In the genomic region with DNA sequence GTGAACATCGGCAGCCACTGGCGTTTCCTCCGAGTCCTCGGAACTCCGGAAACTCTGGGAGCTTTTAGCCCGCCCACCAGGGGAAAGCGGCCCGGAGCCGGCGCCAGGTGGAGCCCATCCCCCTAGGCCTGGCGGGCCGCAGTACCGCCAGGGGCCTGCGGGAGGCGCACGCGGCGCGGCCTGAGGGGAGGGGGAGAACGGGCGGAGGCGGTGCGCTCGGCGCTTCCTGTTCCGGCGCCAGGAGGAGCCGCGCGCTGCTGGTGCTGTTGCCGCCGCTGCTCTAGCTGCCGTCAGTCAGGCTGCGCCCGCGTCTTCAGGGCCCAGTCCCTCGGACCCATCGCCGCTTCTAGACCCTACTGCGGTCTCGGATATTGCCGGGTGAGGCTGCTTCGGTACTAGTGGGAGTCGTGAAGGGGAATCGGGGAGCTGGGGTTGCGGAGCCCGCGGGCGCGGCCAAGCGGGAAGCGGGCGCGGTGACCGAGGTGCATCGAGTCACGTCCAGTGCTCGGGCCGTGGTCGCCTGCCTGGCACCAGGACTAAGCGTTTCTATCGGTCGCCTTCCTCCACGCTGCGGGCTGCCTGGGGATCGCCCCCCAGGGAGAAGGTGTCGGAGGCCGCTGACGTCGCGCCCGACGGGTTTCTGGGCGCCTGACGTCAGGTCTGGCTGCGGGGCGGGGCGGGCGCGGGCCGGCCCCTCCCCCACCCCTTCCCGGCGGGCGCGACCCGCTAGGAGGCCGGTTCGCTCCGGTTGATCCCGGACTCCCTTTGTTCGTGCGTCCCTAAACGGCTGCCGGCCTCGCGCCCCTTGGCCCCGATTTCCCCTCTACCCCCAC, we compare ENCODE assay signal across 1 cellular context.
A peak's percentile ranks its signal among the peaks of the same experiment; 100 is the strongest.
TF ChIP-seq lines count a peak whose summit lies in the region.

TSS of gene MAPK1IP1L (plus strand) at position 222 of the 833 bp plus-strand sequence. CDS start 10,037 bp downstream, outside the sequence.

TF ChIP-seq in K562, 482 proteins besides CTCF, POLR2A, EP300 and RAD21 (continued from another document and continues in another):
- TF ChIP-seq ZNF408 (CRISPR knock-in tag; IDR thresholded peaks at IDR 0.05; ENCODE audit: low read depth) (no peak), MITF (IDR thresholded peaks at IDR 0.05) (no peak), HEY1 (CRISPR knock-in tag; IDR thresholded peaks at IDR 0.05; ENCODE audit: borderline replicate concordance) (no peak), FOXJ3 (CRISPR knock-in tag; IDR thresholded peaks at IDR 0.05) (no peak), ZNF655 (CRISPR knock-in tag; IDR thresholded peaks at IDR 0.05) (no peak), ZBTB1 (CRISPR knock-in tag; IDR thresholded peaks at IDR 0.05; ENCODE audit: borderline replicate concordance, low read depth) (no peak), ZNF121 (CRISPR knock-in tag; conservative IDR thresholded peaks at IDR 0.05) (no peak), HMGXB4 (CRISPR knock-in tag; IDR thresholded peaks at IDR 0.05) (peak; percentile 41), PPARD (CRISPR knock-in tag; IDR thresholded peaks at IDR 0.05) (no peak), TAF9B (IDR thresholded peaks at IDR 0.05; ENCODE audit: partially characterized antibody) (peak; percentile 67), ZNF239 (CRISPR knock-in tag; IDR thresholded peaks at IDR 0.05) (no peak), DNMT1 (IDR thresholded peaks at IDR 0.05) (no peak), TSHZ1 (CRISPR knock-in tag; IDR thresholded peaks at IDR 0.05) (no peak), PHF8 (IDR thresholded peaks at IDR 0.05; ENCODE audit: borderline replicate concordance, low read length) (peak; percentile 99), HMG20B (CRISPR knock-in tag; IDR thresholded peaks at IDR 0.05) (no peak), NCOA4 (IDR thresholded peaks at IDR 0.05; ENCODE audit: partially characterized antibody) (no peak), KDM1A (IDR thresholded peaks at IDR 0.05) (no peak), SRF (CRISPR knock-in tag; IDR thresholded peaks at IDR 0.05) (no peak), TAF1 (IDR thresholded peaks at IDR 0.05; ENCODE audit: control insufficient read depth, extremely low read depth, insufficient read depth, low read length, severe bottlenecking) (peak; percentile 72), NFE2 (IDR thresholded peaks at IDR 0.05; ENCODE audit: low read depth) (0 out of 2 replicates have a peak, but pooled peaks have one; percentile 1), RCOR1 (IDR thresholded peaks at IDR 0.05; ENCODE audit: borderline replicate concordance in 1 of 2, low read depth in 2 of 2, low read length in 2 of 2) (0 out of 4 replicates have a peak, but pooled peaks of 1 of the 2 experiments have one; percentile 56), ESRRA (IDR thresholded peaks at IDR 0.05; ENCODE audit: borderline replicate concordance, low read depth) (peak; percentile 39; the same call in 1 of the 2 replicates), TAF15 (IDR thresholded peaks at IDR 0.05; ENCODE audit: low read depth, low read length) (no peak), ZNF217 (CRISPR knock-in tag; IDR thresholded peaks at IDR 0.05) (no peak), GATAD2B (IDR thresholded peaks at IDR 0.05; ENCODE audit: borderline replicate concordance) (peak; percentile 83; the same call in 1 of the 2 replicates), RB1 (IDR thresholded peaks at IDR 0.05; ENCODE audit: low read depth) (peak; percentile 88), FOSL1 (tag; conservative IDR thresholded peaks at IDR 0.05) (no peak), TOE1 (IDR thresholded peaks at IDR 0.05; ENCODE audit: borderline replicate concordance) (0 out of 2 replicates have a peak, but pooled peaks have one; percentile 48), TOE1 (CRISPR knock-in tag; IDR thresholded peaks at IDR 0.05; ENCODE audit: borderline replicate concordance, low read depth) (no peak), CHCHD3 (CRISPR knock-in tag; IDR thresholded peaks at IDR 0.05) (no peak), ZNF12 (CRISPR knock-in tag; IDR thresholded peaks at IDR 0.05) (no peak), STAT5B (CRISPR knock-in tag; IDR thresholded peaks at IDR 0.05) (no peak), MNT (conservative IDR thresholded peaks at IDR 0.05) (peak; percentile 52 to 81; a peak in 3 of 4 replicates), SMC3 (conservative IDR thresholded peaks at IDR 0.05; ENCODE audit: insufficient read depth, low read depth, low read length) (no peak; the same call in 1 of the 2 replicates), IRF9 (tag; IDR thresholded peaks at IDR 0.05) (no peak), TCFL5 (CRISPR knock-in tag; conservative IDR thresholded peaks at IDR 0.05) (no peak), ZNF717 (CRISPR knock-in tag; IDR thresholded peaks at IDR 0.05) (no peak), PTBP1 (IDR thresholded peaks at IDR 0.05; ENCODE audit: low read depth, low read length) (no peak), ZNF830 (CRISPR knock-in tag; IDR thresholded peaks at IDR 0.05) (no peak), ZSCAN29 (IDR thresholded peaks at IDR 0.05) (no peak), GABPB1 (CRISPR knock-in tag; IDR thresholded peaks at IDR 0.05) (peak; percentile 91)
- TF ChIP-seq, protein P1, sequence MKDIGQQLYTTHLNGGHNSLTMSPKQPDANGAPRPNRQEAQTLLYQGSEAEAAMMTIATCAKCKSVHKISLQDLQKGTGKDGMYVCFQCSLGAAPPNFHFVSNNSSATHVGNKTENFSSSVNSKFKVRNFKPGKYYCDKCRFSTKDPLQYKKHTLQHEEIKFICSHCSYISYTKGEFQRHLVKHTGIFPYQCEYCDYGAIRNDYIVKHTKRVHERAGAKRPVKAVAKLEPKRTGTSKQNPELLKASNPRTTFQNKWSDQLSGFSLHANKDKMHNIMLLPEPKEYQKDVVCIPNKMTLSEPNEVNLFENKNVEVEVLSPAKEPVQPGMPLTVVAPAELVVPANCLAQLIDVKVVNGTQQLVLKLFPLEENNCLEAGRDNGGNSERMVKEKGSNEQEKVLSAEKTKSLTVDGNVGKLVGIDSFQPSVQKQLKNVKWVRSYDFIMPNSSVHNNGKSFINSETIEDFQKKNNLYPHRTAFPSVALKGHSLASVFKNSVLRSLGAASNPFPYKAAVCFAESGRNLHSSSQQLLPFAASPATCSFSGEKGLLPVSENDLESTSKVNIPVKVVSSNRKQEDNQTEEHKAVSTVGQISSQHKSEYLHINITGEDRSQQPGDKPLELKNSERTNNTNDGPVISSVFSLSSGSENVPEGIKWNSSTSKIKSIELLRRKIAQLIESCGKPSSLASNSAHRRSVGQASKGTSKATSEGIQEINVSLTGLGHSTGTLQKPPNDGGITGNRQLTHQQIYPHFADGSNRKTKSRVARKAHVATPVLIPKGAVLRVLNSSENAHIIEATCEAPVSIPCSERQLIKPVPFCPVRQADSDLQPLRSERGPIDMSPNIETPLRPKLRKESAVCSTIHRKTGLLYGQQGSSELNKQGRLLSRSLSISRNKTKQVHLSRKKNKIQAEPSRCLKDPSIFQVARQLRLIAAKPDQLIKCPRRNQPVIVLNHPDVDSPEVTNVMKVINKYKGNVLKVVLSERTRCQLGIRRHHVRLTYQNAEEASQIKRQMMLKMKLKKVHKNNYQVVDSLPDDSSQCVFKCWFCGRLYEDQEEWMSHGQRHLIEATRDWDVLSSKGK (CRISPR knock-in tag; IDR thresholded peaks at IDR 0.05): no peak
- TF ChIP-seq, protein P2, sequence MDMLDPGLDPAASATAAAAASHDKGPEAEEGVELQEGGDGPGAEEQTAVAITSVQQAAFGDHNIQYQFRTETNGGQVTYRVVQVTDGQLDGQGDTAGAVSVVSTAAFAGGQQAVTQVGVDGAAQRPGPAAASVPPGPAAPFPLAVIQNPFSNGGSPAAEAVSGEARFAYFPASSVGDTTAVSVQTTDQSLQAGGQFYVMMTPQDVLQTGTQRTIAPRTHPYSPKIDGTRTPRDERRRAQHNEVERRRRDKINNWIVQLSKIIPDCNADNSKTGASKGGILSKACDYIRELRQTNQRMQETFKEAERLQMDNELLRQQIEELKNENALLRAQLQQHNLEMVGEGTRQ (CRISPR knock-in tag; IDR thresholded peaks at IDR 0.05): no peak
